In genomic region chrX:150504399-150505186, GRCh38 we compare ENCODE assay signal across 10 cellular contexts.
DNase-seq lines count a peak whose midpoint lies in the region; ATAC-seq and TF ChIP-seq lines count a peak whose summit lies in the region.
"Had no signal": no experiment of that assay in that cellular context is flagged by ENCODE, and none has a peak within 500 bp of the region (broad histone marks: within the 10 kb centered on the region; RNA-seq: fewer than 3 reads in every experiment).

No MANE protein-coding gene starts in this region.

- DNase-seq in EH (ENCODE audit: low read depth) (peak; percentile 28), SK-N-DZ (ENCODE audit: low spot score) (peak; percentile 29), fibroblast of peridontal ligament (ENCODE audit: extremely low read depth) (peak; percentile 53), pulmonary artery endothelial cell (ENCODE audit: low read depth, low spot score) (peak; percentile 43), progenitor cell of endocrine pancreas (ENCODE audit: low spot score, unreplicated experiment) (no peak)
- DNase-seq in activated CD4-positive, CD25-positive, alpha-beta regulatory T cell (lab: John Stamatoyannopoulos, UW) = no peak
- DNase-seq: NCI-H1105; stimulated activated CD4-positive, alpha-beta T cell treated with anti-CD3 and anti-CD28 coated beads, Interleukin-4, amount 100 ng/mL, for 4 hours had no signal

- TF ChIP-seq CTCF in progenitor cell of endocrine pancreas (IDR thresholded peaks at IDR 0.05; ENCODE audit: unreplicated experiment) = no peak

- ATAC-seq in HG03095 (IDR thresholded peaks at IDR 0.05; ENCODE audit: unreplicated experiment) (no peak), GM19467 (IDR thresholded peaks at IDR 0.05; ENCODE audit: unreplicated experiment) (no peak)

- no peaks in the 10 kb centered on the region for H3K36me3 Mint-ChIP-seq in progenitor cell of endocrine pancreas (ENCODE audit: insufficient read depth)

- H3K4me3 Mint-ChIP-seq in progenitor cell of endocrine pancreas (ENCODE audit: low read depth) = no peak overlapping the region

- H3K27ac Mint-ChIP-seq in progenitor cell of endocrine pancreas = no peak overlapping the region

- H3K27me3 Mint-ChIP-seq in progenitor cell of endocrine pancreas = peaks cover 14% of the 10 kb centered on the region

- peaks cover 3% of the 10 kb centered on the region for H3K9me3 Mint-ChIP-seq in progenitor cell of endocrine pancreas (ENCODE audit: low read depth)

- peaks cover 4% of the 10 kb centered on the region for H3K4me1 Mint-ChIP-seq in progenitor cell of endocrine pancreas (ENCODE audit: low read depth)

Comparison
In these comparisons a context has a peak if more than half of its experiments do, and no peak if none do; other contexts are left out.
1. DNase-seq: peak in EH (single experiment), SK-N-DZ (single experiment), fibroblast of peridontal ligament (single experiment) and pulmonary artery endothelial cell (single experiment); none in activated CD4-positive, CD25-positive, alpha-beta regulatory T cell (0 of 4) and progenitor cell of endocrine pancreas (single experiment).